Comparison of ENCODE assay signal across 24 cellular contexts in genomic region chr15:66422347-66422746, GRCh38.
"Had no signal": no experiment of that assay in that cellular context is flagged by ENCODE, and none has a peak within 500 bp of the region (broad histone marks: within the 10 kb centered on the region; RNA-seq: fewer than 3 reads in every experiment).

No MANE protein-coding gene starts in this region.

- H3K36me3 ChIP-seq: esophagus squamous epithelium, heart right ventricle, left lung, ovary, right atrium auricular region, stomach, tibial artery had no signal

- H3K4me1 ChIP-seq: esophagus squamous epithelium, testis had no signal

- H3K9me3 ChIP-seq: esophagus squamous epithelium, left lung, ovary, right atrium auricular region, stomach, testis, tibial artery had no signal

- H3K27ac ChIP-seq: dorsolateral prefrontal cortex, esophagus squamous epithelium, heart right ventricle, left lung, ovary, right atrium auricular region, stomach, testis, tibial artery had no signal

- ATAC-seq: heart right ventricle; left cardiac atrium; left lung; natural killer cell; sciatic nerve; stimulated activated effector memory CD8-positive, alpha-beta T cell treated with anti-CD3 and anti-CD28 coated beads, Interleukin-12 subunit alpha, Interleukin-12 subunit beta, amount 100 ng/mL, for 72 hours had no signal

- H3K27me3 Mint-ChIP-seq: type B pancreatic cell had no signal

- DNase-seq: cortex of kidney; dorsolateral prefrontal cortex; effector CD4-positive, alpha-beta T cell; esophagus squamous epithelium; foreskin melanocyte; glutamatergic neuron; heart right ventricle; hippocampal formation; left cardiac atrium; left lung; natural killer cell; occipital lobe; ovary; stimulated activated CD4-positive, alpha-beta T cell treated with anti-CD3 and anti-CD28 coated beads, Interleukin-2, amount 100 ng/mL, for 24 hours; stimulated activated CD4-positive, alpha-beta T cell treated with anti-CD3 and anti-CD28 coated beads, Interleukin-4, amount 100 ng/mL, for 24 hours; stimulated activated naive CD4-positive, alpha-beta T cell treated with Interleukin-2 at 50 U/mL for 16 hours; stomach; substantia nigra; testis; tibial artery had no signal

- H3K4me3 Mint-ChIP-seq: natural killer cell; stimulated activated effector memory CD8-positive, alpha-beta T cell treated with anti-CD3 and anti-CD28 coated beads, Interleukin-12 subunit alpha, Interleukin-12 subunit beta, amount 100 ng/mL, for 72 hours; type B pancreatic cell had no signal

- H3K27me3 ChIP-seq: dorsolateral prefrontal cortex, esophagus squamous epithelium, heart right ventricle, left lung, ovary, right atrium auricular region, stomach, testis, tibial artery had no signal

- H3K36me3 Mint-ChIP-seq: natural killer cell, type B pancreatic cell had no signal

- H3K4me3 ChIP-seq: dorsolateral prefrontal cortex, esophagus squamous epithelium, heart right ventricle, left lung, ovary, right atrium auricular region, stomach, testis, tibial artery had no signal

- H3K9me3 Mint-ChIP-seq: natural killer cell; stimulated activated effector memory CD8-positive, alpha-beta T cell treated with anti-CD3 and anti-CD28 coated beads, Interleukin-12 subunit alpha, Interleukin-12 subunit beta, amount 100 ng/mL, for 72 hours; type B pancreatic cell had no signal

- H3K27ac Mint-ChIP-seq: stimulated activated effector memory CD8-positive, alpha-beta T cell treated with anti-CD3 and anti-CD28 coated beads, Interleukin-12 subunit alpha, Interleukin-12 subunit beta, amount 100 ng/mL, for 72 hours; type B pancreatic cell had no signal
